In genomic region chr15:57306305-57306943, GRCh38 we compare ENCODE assay signal across 8 cellular contexts.
A peak's percentile ranks its signal among the peaks of the same experiment; 100 is the strongest.
DNase-seq lines count a peak whose midpoint lies in the region; ATAC-seq, FAIRE-seq and TF ChIP-seq lines count a peak whose summit lies in the region.

No MANE protein-coding gene starts in this region.

- RAD21 ChIA-PET in HCT116 (lab: Charles Lee; ENCODE audit: low non-redundant PET in 1 of 2, low total read pairs in 2 of 2, uncharacterized antibody in 2 of 2, unreplicated experiment in 2 of 2), result interaction anchor here (0.7 to 0.8 kb wide), 2 partner anchors 159 to 174 kb away, joined by 3 read pairs; no protein-coding TSS in a partner anchor

- DNase-seq in EH (ENCODE audit: low read depth) (peak; percentile 72), HCT116 (ENCODE audit: low read depth, low spot score) (peak; percentile 13), NCI-H1105 (lab: John Stamatoyannopoulos, UW) (peak; percentile 89), T-helper 9 cell (peak; percentile 82), astrocyte (ENCODE audit: low read depth) (no peak), hypothalamus (lab: John Stamatoyannopoulos, UW) (peak in 49 of 51 donors; percentile 10 to 88 (median 66)), sciatic nerve (ENCODE audit: low spot score) (peak; percentile 95)

- intact Hi-C loops in HCT116 (cut with micrococcal nuclease), result loop anchor here (1.0 to 10.0 kb wide), 4 partner anchors 160 to 815 kb away; no protein-coding TSS in a partner anchor
- intact Hi-C loops in sciatic nerve (cut with DNase I), result loop anchor here (5.0 kb wide), 2 partner anchors 159 to 809 kb away; no protein-coding TSS in a partner anchor

- H2AFZ ChIP-seq in HCT116 (ENCODE audit: low read depth, low read length, poor library complexity, severe bottlenecking), result peak overlapping the region; percentile 21
- peak overlapping the region; percentile 74 for H2AFZ ChIP-seq in astrocyte (ENCODE audit: low read depth, low read length)

- H3K9ac ChIP-seq in HCT116 (ENCODE audit: low read length), result no peak overlapping the region
- peak overlapping the region; percentile 72 for H3K9ac ChIP-seq in astrocyte (ENCODE audit: low read length)

- no peak for TF ChIP-seq POLR2A in HCT116 (IDR thresholded peaks at IDR 0.05; ENCODE audit: borderline replicate concordance, extremely low read depth, insufficient read depth, insufficient read length)

- H3K4me1 ChIP-seq in HCT116 (ENCODE audit: control insufficient read depth in 1 of 2, insufficient read depth in 2 of 2, low read length in 2 of 2) (no peaks in the 10 kb centered on the region), astrocyte (ENCODE audit: insufficient read depth, low read length) (no peaks in the 10 kb centered on the region)

- FAIRE-seq in astrocyte (lab: Jason Lieb, UNC), result no peak

- peak; percentile 84 for TF ChIP-seq RAD21 in HCT116 (IDR thresholded peaks at IDR 0.05; ENCODE audit: low read depth)

- H3K27ac Mint-ChIP-seq in astrocyte (ENCODE audit: unreplicated experiment), result peak overlapping the region; percentile 55

- TF ChIP-seq CTCF in HCT116 (IDR thresholded peaks at IDR 0.05 in 2 of 3, conservative IDR thresholded peaks at IDR 0.05 in 1 of 3; ENCODE audit: borderline replicate concordance in 1 of 3, insufficient read depth in 1 of 3, low read depth in 2 of 3, low read length in 2 of 3) (peak; percentile 57 to 87 (median 84); a peak in 5 of 6 replicates), astrocyte (IDR thresholded peaks at IDR 0.05; ENCODE audit: insufficient read depth, low read depth, low read length) (peak; percentile 60)

- H3K27ac ChIP-seq in HCT116 (ENCODE audit: low read depth, low read length) (no peak overlapping the region), astrocyte (ENCODE audit: low read depth, low read length) (no peak overlapping the region)

- BruUV-seq in HCT116 (replicated peaks; lab: Mats Ljungman, UMichigan), result no TSS peak

- H3K36me3 ChIP-seq in HCT116 (ENCODE audit: control insufficient read depth in 1 of 2, insufficient read depth in 2 of 2, low read length in 2 of 2), result no peaks in the 10 kb centered on the region
- H3K36me3 ChIP-seq in astrocyte (ENCODE audit: insufficient read depth, low read length), result no peaks in the 10 kb centered on the region

- H3K79me2 ChIP-seq in HCT116 (ENCODE audit: insufficient read depth, low read length) (no peaks in the 10 kb centered on the region), astrocyte (ENCODE audit: insufficient read depth, low read length) (no peaks in the 10 kb centered on the region)

- CTCF ChIA-PET in HCT116 (lab: Charles Lee), result interaction anchor here (0.5 to 2.3 kb wide), 15 partner anchors 9 to 837 kb away, joined by 3 to 30 read pairs (median 4); no protein-coding TSS in a partner anchor

- H4K20me1 ChIP-seq in HCT116 (ENCODE audit: insufficient read depth) (no peaks in the 10 kb centered on the region), astrocyte (ENCODE audit: insufficient read depth, low read length) (no peaks in the 10 kb centered on the region)

- no peak overlapping the region for H3K4me3 ChIP-seq in HCT116 (replicated peaks in 1 of 2; ENCODE audit: low read depth in 1 of 2, low read length in 2 of 2)
- H3K4me3 ChIP-seq in astrocyte (ENCODE audit: insufficient read depth, low read depth, low read length), result peak overlapping the region; percentile 57

- H3K9me3 ChIP-seq in HCT116 (ENCODE audit: control insufficient read depth in 1 of 2, insufficient read depth in 1 of 2, low read depth in 1 of 2, low read length in 2 of 2) (no peaks in the 10 kb centered on the region), astrocyte (ENCODE audit: insufficient read depth, low read depth, low read length) (no peaks in the 10 kb centered on the region)

- H3K4me1 Mint-ChIP-seq in astrocyte (ENCODE audit: low read depth, unreplicated experiment), result no peaks in the 10 kb centered on the region

- no peaks in the 10 kb centered on the region for H3K9me3 Mint-ChIP-seq in astrocyte (ENCODE audit: unreplicated experiment)

- no peaks in the 10 kb centered on the region for H3K9me2 ChIP-seq in HCT116 (ENCODE audit: insufficient read depth)

- H3K4me2 ChIP-seq in HCT116 (ENCODE audit: low read length) (peak overlapping the region; percentile 18; the same call in 1 of the 2 replicates), astrocyte (ENCODE audit: low read length) (peak overlapping the region; percentile 86)

- peaks cover 2% of the 10 kb centered on the region for H3K36me3 Mint-ChIP-seq in astrocyte (ENCODE audit: low read depth, unreplicated experiment)

- H3K4me3 Mint-ChIP-seq in astrocyte (ENCODE audit: unreplicated experiment), result peak overlapping the region; percentile 82

- POLR2A ChIA-PET in HCT116 (lab: Charles Lee), result no interaction called here

- ATAC-seq in HCT116, result peak; percentile 94
- peak; percentile 94 for ATAC-seq in sciatic nerve
- no peak for ATAC-seq in GM21529 (IDR thresholded peaks at IDR 0.05; ENCODE audit: unreplicated experiment)

- H3K27me3 Mint-ChIP-seq in astrocyte (ENCODE audit: low read depth, unreplicated experiment), result peaks cover 2% of the 10 kb centered on the region

- no peaks in the 10 kb centered on the region for H3K27me3 ChIP-seq in HCT116 (ENCODE audit: insufficient read depth, low read length)
- no peaks in the 10 kb centered on the region for H3K27me3 ChIP-seq in astrocyte (ENCODE audit: insufficient read depth, low read length)

TF ChIP-seq in HCT116, 20 proteins besides CTCF, POLR2A, EP300 and RAD21:
- no peak for TF ChIP-seq EZH2 (IDR thresholded peaks at IDR 0.05)
- peak; percentile 22; the same call in 1 of the 2 replicates for TF ChIP-seq ZFX (IDR thresholded peaks at IDR 0.05)
